Comparison of ENCODE assay signal across 9 cellular contexts in genomic region chr18:24491882-24492281, GRCh38. TPM values are rescaled to one million over a fixed set of nuclear protein-coding genes. Genes with fewer than 3 reads are reported as not detected.
A peak's percentile ranks its signal among the peaks of the same experiment; 100 is the strongest.
DNase-seq lines count a peak whose midpoint lies in the region; ATAC-seq, FAIRE-seq and TF ChIP-seq lines count a peak whose summit lies in the region.
"Had no signal": no experiment of that assay in that cellular context is flagged by ENCODE, and none has a peak within 500 bp of the region (broad histone marks: within the 10 kb centered on the region; RNA-seq: fewer than 3 reads in every experiment).

No MANE protein-coding gene starts in this region.

- H3K36me3 Mint-ChIP-seq in natural killer cell, result no peaks in the 10 kb centered on the region

- FAIRE-seq in RCC 7860 (lab: Jason Lieb, UNC) (no peak), small intestine (lab: Jason Lieb, UNC) (no peak)

- peaks cover 42 to 49% of the 10 kb centered on the region in 2 donors for H3K4me1 Mint-ChIP-seq in natural killer cell

- peaks cover 20 to 51% of the 10 kb centered on the region in 2 donors for H3K27me3 Mint-ChIP-seq in natural killer cell (ENCODE audit: low read depth in 2 of 2)

- no peaks in the 10 kb centered on the region for H3K36me3 ChIP-seq in small intestine (ENCODE audit: control insufficient read depth in 2 of 2, insufficient read depth in 2 of 2, low read length in 2 of 2)

- intact Hi-C loops in natural killer cell (cut with micrococcal nuclease), result loop anchor here (5.0 kb wide), 1 partner anchor 315 kb away; no protein-coding TSS in a partner anchor

- H3K9me3 ChIP-seq in small intestine (ENCODE audit: control insufficient read depth, low read depth), result no peaks in the 10 kb centered on the region

- H3K27me3 ChIP-seq in small intestine (ENCODE audit: control insufficient read depth in 2 of 2, insufficient read depth in 2 of 2, low read length in 2 of 2), result no peaks in the 10 kb centered on the region

- peak overlapping the region; percentile 54 for H3K4me3 Mint-ChIP-seq in natural killer cell

- H3K27ac Mint-ChIP-seq in natural killer cell, result no peak overlapping the region

- ATAC-seq in GM18858 (IDR thresholded peaks at IDR 0.05; ENCODE audit: unreplicated experiment) (peak; percentile 78), GM21447 (IDR thresholded peaks at IDR 0.05; ENCODE audit: unreplicated experiment) (peak; percentile 82), HG03378 (IDR thresholded peaks at IDR 0.05; ENCODE audit: unreplicated experiment) (peak; percentile 84), natural killer cell (peak; percentile 79 to 82 (median 80))
- no peak for ATAC-seq in activated CD4-positive, CD25-positive, alpha-beta regulatory T cell treated with anti-CD3 and anti-CD28 coated beads, Interleukin-2, amount 50 U/mL, for 24 hours
- ATAC-seq: Right ventricle myocardium inferior had no signal

- no peaks in the 10 kb centered on the region for H3K9me3 Mint-ChIP-seq in natural killer cell

- H3K27ac ChIP-seq in small intestine (ENCODE audit: low read depth in 1 of 2, low read length in 1 of 2), result no peak overlapping the region

- H3K4me3 ChIP-seq in small intestine (ENCODE audit: low read depth in 1 of 2, low read length in 2 of 2), result no peak overlapping the region

- TF ChIP-seq CTCF in natural killer cell (IDR thresholded peaks at IDR 0.05), result no peak

- no peaks in the 10 kb centered on the region for H3K4me1 ChIP-seq in small intestine (ENCODE audit: control insufficient read depth in 2 of 2, insufficient read depth in 1 of 2, low read depth in 1 of 2, low read length in 1 of 2)

- 58 to 74% (median 61%) methylated on average over 6 of the region's 6 CpGs for WGBS in small intestine, 3 donors

- DNase-seq in natural killer cell, result peak; percentile 29
- DNase-seq in RCC 7860 (ENCODE audit: low spot score), result no peak
- DNase-seq in small intestine, result no peak
- DNase-seq in stimulated activated CD4-positive, alpha-beta T cell treated with anti-CD3 and anti-CD28 coated beads, Interleukin-4, amount 100 ng/mL, for 24 hours, result no peak

RNA-seq across cellular contexts. Expression of gene HRH4, which starts 31.4 kb away (rescaled TPM):
- total RNA-seq in natural killer cell, result 10 to 100 TPM in 1 of 3 donors, under 1 TPM in 1, not detected in 1; 0.23 to 13.9 TPM
- polyA plus RNA-seq in small intestine, result not detected

Comparison
In these comparisons a context has a peak if more than half of its experiments do, and no peak if none do; other contexts are left out.
1. ATAC-seq: peak in GM18858 (single experiment), GM21447 (single experiment), HG03378 (single experiment) and natural killer cell (3 of 3); none in activated CD4-positive, CD25-positive, alpha-beta regulatory T cell treated with anti-CD3 and anti-CD28 coated beads, Interleukin-2, amount 50 U/mL, for 24 hours (0 of 2).